18 cellular contexts compared by ENCODE assay signal in genomic region chr1:12053752-12054548, GRCh38. TPM values are rescaled to one million over a fixed set of nuclear protein-coding genes. Genes with fewer than 3 reads are reported as not detected.
DNase-seq lines count a peak whose midpoint lies in the region; ATAC-seq, FAIRE-seq and TF ChIP-seq lines count a peak whose summit lies in the region.
"Had no signal": no experiment of that assay in that cellular context is flagged by ENCODE, and none has a peak within 500 bp of the region (broad histone marks: within the 10 kb centered on the region; RNA-seq: fewer than 3 reads in every experiment).

No MANE protein-coding gene starts in this region.

- no peaks in the 10 kb centered on the region for H3K36me3 ChIP-seq in mesodermal cell (ENCODE audit: control insufficient read depth, insufficient read depth, low read length)
- H3K36me3 ChIP-seq in right atrium auricular region: no peaks in the 10 kb centered on the region
- H3K36me3 ChIP-seq: gastroesophageal sphincter, SJCRH30, transverse colon had no signal

- H3K4me3 ChIP-seq in mesodermal cell (ENCODE audit: extremely low read depth, insufficient read depth, low read length, poor library complexity, severe bottlenecking) (no peak overlapping the region), right atrium auricular region (no peak overlapping the region)
- H3K4me3 ChIP-seq: gastroesophageal sphincter, SJCRH30, transverse colon had no signal

- H3K9me3 ChIP-seq in mesodermal cell (ENCODE audit: control insufficient read depth, low read length): no peaks in the 10 kb centered on the region
- H3K9me3 ChIP-seq in right atrium auricular region: no peaks in the 10 kb centered on the region
- H3K9me3 ChIP-seq: SJCRH30, transverse colon had no signal

- TF ChIP-seq POLR2A in GM12892 (IDR thresholded peaks at IDR 0.05; ENCODE audit: low read depth, low read length): no peak

- TF ChIP-seq CTCF in GM10266 (IDR thresholded peaks at IDR 0.05; ENCODE audit: control insufficient read depth, insufficient read depth, low read depth, missing control alignments): no peak
- no peak for TF ChIP-seq CTCF in right atrium auricular region (IDR thresholded peaks at IDR 0.05)

- peak overlapping the region; percentile 51 for H3K27ac ChIP-seq in mesodermal cell (ENCODE audit: low read depth, low read length, severe bottlenecking)
- H3K27ac ChIP-seq in right atrium auricular region: peak overlapping the region in 1 of 2 donors; percentile 57
- H3K27ac ChIP-seq: gastroesophageal sphincter, HL-60, parathyroid adenoma, SJCRH30 had no signal

- H3K4me1 ChIP-seq in mesodermal cell (ENCODE audit: control insufficient read depth, insufficient read depth, low read length, poor library complexity, severe bottlenecking) (peaks cover 16% of the 10 kb centered on the region), right atrium auricular region (peaks cover 0 to 22% of the 10 kb centered on the region in 2 donors)
- H3K4me1 ChIP-seq: parathyroid adenoma had no signal

- WGBS in mesodermal cell (ENCODE audit: insufficient coverage in 2 of 2), 2 experiments: 85 to 87% methylated on average over 3 to 12 of the region's 13 CpGs

- peak; percentile 88 for FAIRE-seq in GM12892 (lab: Jason Lieb, UNC)
- FAIRE-seq: endometrium had no signal

- peak; percentile 28 for ATAC-seq in HG03108 (IDR thresholded peaks at IDR 0.05; ENCODE audit: unreplicated experiment)
- ATAC-seq: gastroesophageal sphincter, HCT116 had no signal

- no peaks in the 10 kb centered on the region for H3K27me3 ChIP-seq in right atrium auricular region

- peak; percentile 69 for DNase-seq in GM10266 (ENCODE audit: extremely low spot score)
- DNase-seq in GM12892 (ENCODE audit: insufficient read length): no peak
- no peak for DNase-seq in right atrium auricular region (ENCODE audit: low spot score)
- no peak for DNase-seq in HK-2 (ENCODE audit: unreplicated experiment)
- no peak for DNase-seq in stimulated activated naive CD4-positive, alpha-beta T cell (lab: John Stamatoyannopoulos, UW)
- DNase-seq: DMS79 treated with DMSO at 0.1 percent for 48 hours, Karpas-422, NCI-H1436 treated with DMSO at 0.1 percent for 48 hours, NCI-H345, SJCRH30, transverse colon had no signal

RNA-seq across cellular contexts. Expression of gene TNFRSF8, which starts 9.2 kb away (rescaled TPM):
- polyA plus RNA-seq in GM12892 (2012; ENCODE audit: missing spikeins): 45.9 TPM
- polyA plus RNA-seq in mesodermal cell (2013, experiment 1 of 2): 0.44 TPM
- 0.51 TPM for polyA plus RNA-seq in mesodermal cell (2013, experiment 2 of 2)
- total RNA-seq in right atrium auricular region: 1 to 10 TPM; 3.0 to 6.0 TPM

RNA-seq across cellular contexts. Expression of gene MIIP, which starts 34.7 kb away (rescaled TPM):
- 24.8 TPM for polyA plus RNA-seq in GM12892 (2012; ENCODE audit: missing spikeins)
- 42.0 TPM for polyA plus RNA-seq in mesodermal cell (2013, experiment 1 of 2)
- polyA plus RNA-seq in mesodermal cell (2013, experiment 2 of 2): 36.8 TPM
- total RNA-seq in right atrium auricular region: 10 to 100 TPM; 19.1 to 31.0 TPM
